In the genomic region with DNA sequence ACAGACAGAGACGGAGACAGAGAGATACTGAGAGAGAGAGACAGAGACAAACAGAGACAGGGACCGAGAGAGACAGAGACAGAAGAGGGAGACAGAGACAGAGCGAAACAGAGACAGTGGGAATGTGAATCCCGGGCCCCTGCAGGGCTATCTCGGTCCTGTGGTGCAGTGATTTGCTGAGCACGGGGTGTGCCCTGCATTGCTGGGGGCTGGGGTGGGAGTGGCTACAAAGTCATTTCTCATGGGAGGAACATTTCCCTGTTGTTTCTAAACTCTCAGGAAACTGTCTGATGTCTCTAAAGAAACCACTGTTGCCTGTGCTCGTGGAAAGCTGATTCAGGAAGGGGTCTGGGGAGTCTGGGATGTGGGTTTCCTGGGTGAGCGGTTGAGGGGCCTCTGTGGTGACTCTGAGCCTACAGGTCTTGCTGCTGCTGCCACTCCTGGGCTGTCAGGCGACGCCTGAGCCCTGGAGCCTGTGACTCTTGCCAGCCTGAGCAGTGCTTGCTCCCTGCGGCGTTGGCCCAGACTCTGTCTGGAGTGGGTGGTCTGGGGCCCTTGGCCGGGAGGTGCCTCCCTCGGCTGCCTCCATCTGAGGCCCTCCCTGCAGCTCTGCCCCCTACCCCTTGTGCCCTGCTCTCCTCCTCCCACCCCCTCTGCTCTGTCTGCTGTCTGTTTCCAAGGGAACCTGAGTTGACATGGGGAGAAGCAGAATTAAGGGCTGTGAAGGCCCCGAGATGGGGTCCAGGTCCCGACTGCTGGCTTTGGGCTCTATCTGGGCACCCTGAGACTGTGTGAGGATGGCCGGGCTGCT, we compare ENCODE assay signal across 17 cellular contexts.
"Had no signal": no experiment of that assay in that cellular context is flagged by ENCODE, and none has a peak within 500 bp of the region (broad histone marks: within the 10 kb centered on the region; RNA-seq: fewer than 3 reads in every experiment).

No MANE protein-coding gene starts in this region.

- H3K4me1 Mint-ChIP-seq: immature natural killer cell, natural killer cell had no signal

- H3K4me3 Mint-ChIP-seq: activated CD4-positive, alpha-beta memory T cell treated with anti-CD3 and anti-CD28 coated beads for 36 hours; immature natural killer cell; natural killer cell had no signal

- H3K9me3 Mint-ChIP-seq: activated CD4-positive, alpha-beta memory T cell treated with anti-CD3 and anti-CD28 coated beads for 36 hours; immature natural killer cell; natural killer cell had no signal

- H3K27ac Mint-ChIP-seq: activated CD4-positive, alpha-beta memory T cell treated with anti-CD3 and anti-CD28 coated beads for 36 hours; immature natural killer cell; natural killer cell had no signal

- DNase-seq: activated CD4-positive, alpha-beta memory T cell treated with anti-CD3 and anti-CD28 coated beads for 36 hours; activated gamma-delta T cell treated with Interleukin-2 at 50 U/mL for 16 hours; activated T-cell treated with anti-CD3 and anti-CD28 coated beads, Interleukin-2, amount 50 U/mL, for 48 hours; caudate nucleus; cortex of kidney; effector CD8-positive, alpha-beta T cell; immature natural killer cell; left cardiac atrium; mucosa of descending colon; natural killer cell; pancreas; stimulated activated CD4-positive, alpha-beta T cell treated with anti-CD3 and anti-CD28 coated beads, Interleukin-12 subunit alpha, Interleukin-12 subunit beta, amount 100 ng/mL, for 4 hours; stomach; T-helper 9 cell; uterus had no signal

- H3K27me3 Mint-ChIP-seq: activated CD4-positive, alpha-beta memory T cell treated with anti-CD3 and anti-CD28 coated beads for 36 hours had no signal

- H3K36me3 Mint-ChIP-seq: activated CD4-positive, alpha-beta memory T cell treated with anti-CD3 and anti-CD28 coated beads for 36 hours; immature natural killer cell; natural killer cell had no signal

- H3K4me3 ChIP-seq: mucosa of descending colon, pancreas, stomach, thoracic aorta, uterus had no signal

- H3K27me3 ChIP-seq: pancreas, stomach, uterus had no signal

- H3K27ac ChIP-seq: epithelial cell of prostate, pancreas, stomach, thoracic aorta, uterus had no signal

- H3K4me1 ChIP-seq: pancreas, stomach, uterus had no signal

- ATAC-seq: left cardiac atrium, mucosa of descending colon, pancreas had no signal

- H3K36me3 ChIP-seq: pancreas, stomach, thoracic aorta, uterus had no signal

- H3K9me3 ChIP-seq: mucosa of descending colon, pancreas, stomach, thoracic aorta, uterus had no signal
